In the genomic region with DNA sequence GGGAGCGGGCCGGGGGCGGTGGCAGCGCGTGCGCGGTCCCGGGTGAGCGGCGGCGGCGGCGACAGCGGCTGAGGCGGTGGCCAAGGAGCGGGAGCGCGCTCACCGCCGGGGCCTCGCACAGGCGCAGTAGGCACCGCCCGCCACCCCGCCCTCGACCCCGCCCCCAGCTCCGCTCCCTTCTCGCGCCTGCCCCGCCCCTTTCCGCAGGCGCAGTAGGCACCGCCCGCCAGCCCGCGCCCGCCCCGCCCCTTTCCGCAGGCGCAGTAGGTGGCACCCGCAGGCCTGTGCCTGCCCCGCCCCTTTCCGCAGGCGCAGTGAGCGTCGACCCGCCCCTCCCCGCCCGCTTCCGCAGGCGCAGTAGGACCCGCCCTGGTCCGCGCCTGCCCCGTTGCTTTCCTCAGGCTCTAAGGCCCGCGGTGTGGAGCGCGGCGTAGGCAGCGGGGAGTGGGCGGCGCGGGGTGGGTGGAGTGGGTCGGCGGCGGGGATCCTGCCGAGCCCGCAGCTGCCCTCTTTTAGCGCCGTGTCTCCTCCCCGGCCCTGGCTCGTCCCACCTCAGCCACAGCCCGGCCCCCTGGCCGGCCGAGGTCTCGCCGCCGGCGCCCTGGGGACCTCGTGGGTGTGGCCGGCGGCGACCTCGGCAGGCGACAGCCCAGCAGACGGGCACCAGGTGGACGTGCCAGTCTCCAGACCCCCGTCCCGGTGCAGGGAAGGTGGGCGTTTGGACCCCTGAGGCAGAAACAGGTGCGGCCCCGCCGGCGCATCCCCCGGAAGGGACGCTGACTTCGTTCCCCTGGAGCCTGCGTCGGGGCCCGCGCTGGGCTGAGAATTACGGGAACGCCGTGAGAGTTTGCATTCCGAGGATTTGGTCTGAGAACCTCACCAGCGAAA, we compare ENCODE assay signal across 8 cellular contexts. TPM values are rescaled to one million over a fixed set of nuclear protein-coding genes. Genes with fewer than 3 reads are reported as not detected.
A peak's percentile ranks its signal among the peaks of the same experiment; 100 is the strongest.
DNase-seq lines count a peak whose midpoint lies in the region; ATAC-seq and TF ChIP-seq lines count a peak whose summit lies in the region.

A gene with protein sequence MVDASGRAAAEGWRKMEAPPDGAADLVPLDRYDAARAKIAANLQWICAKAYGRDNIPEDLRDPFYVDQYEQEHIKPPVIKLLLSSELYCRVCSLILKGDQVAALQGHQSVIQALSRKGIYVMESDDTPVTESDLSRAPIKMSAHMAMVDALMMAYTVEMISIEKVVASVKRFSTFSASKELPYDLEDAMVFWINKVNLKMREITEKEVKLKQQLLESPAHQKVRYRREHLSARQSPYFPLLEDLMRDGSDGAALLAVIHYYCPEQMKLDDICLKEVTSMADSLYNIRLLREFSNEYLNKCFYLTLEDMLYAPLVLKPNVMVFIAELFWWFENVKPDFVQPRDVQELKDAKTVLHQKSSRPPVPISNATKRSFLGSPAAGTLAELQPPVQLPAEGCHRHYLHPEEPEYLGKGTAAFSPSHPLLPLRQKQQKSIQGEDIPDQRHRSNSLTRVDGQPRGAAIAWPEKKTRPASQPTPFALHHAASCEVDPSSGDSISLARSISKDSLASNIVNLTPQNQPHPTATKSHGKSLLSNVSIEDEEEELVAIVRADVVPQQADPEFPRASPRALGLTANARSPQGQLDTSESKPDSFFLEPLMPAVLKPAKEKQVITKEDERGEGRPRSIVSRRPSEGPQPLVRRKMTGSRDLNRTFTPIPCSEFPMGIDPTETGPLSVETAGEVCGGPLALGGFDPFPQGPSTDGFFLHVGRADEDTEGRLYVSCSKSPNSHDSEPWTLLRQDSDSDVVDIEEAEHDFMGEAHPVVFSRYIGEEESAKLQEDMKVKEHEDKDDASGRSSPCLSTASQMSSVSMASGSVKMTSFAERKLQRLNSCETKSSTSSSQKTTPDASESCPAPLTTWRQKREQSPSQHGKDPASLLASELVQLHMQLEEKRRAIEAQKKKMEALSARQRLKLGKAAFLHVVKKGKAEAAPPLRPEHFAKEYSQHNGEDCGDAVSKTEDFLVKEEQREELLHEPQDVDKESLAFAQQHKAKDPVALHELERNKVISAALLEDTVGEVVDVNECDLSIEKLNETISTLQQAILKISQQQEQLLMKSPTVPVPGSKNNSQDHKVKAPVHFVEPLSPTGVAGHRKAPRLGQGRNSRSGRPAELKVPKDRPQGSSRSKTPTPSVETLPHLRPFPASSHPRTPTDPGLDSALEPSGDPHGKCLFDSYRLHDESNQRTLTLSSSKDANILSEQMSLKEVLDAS (N-terminal part only) (minus strand): TSS at position 101 of the 888 bp plus-strand sequence. CDS start 387 bp downstream, outside the sequence.

- peak within 1 kb of the TSS; percentile 81 for H3K4me3 Mint-ChIP-seq in activated naive CD8-positive, alpha-beta T cell treated with anti-CD3 and anti-CD28 coated beads for 36 hours

- TF ChIP-seq CTCF in SU-DHL-6 (IDR thresholded peaks at IDR 0.05; ENCODE audit: insufficient read depth, low read length, poor library complexity, severe bottlenecking) (no peak), ovary (IDR thresholded peaks at IDR 0.05) (no peak), thoracic aorta (IDR thresholded peaks at IDR 0.05) (no peak)

- peaks cover 33% of the 10 kb centered on the region for H3K4me1 Mint-ChIP-seq in activated naive CD8-positive, alpha-beta T cell treated with anti-CD3 and anti-CD28 coated beads for 36 hours

- peaks cover 4% of the 10 kb centered on the region for H3K9me3 Mint-ChIP-seq in activated naive CD8-positive, alpha-beta T cell treated with anti-CD3 and anti-CD28 coated beads for 36 hours

- no peaks in the 10 kb centered on the region for H3K9me3 ChIP-seq in SU-DHL-6 (ENCODE audit: insufficient read depth, low read length)
- peaks cover 0 to 5% of the 10 kb centered on the region in 2 donors for H3K9me3 ChIP-seq in ovary
- H3K9me3 ChIP-seq in thoracic aorta, result no peaks in the 10 kb centered on the region

- DNase-seq in NCI-H128 (lab: John Stamatoyannopoulos, UW; ENCODE audit: unreplicated experiment), result peak; percentile 82
- peak; percentile 95 for DNase-seq in activated naive CD8-positive, alpha-beta T cell treated with anti-CD3 and anti-CD28 coated beads for 36 hours
- DNase-seq in head of caudate nucleus, result peak; percentile 55 to 95 (median 86)
- peak; percentile 92 to 97 (median 96) for DNase-seq in ovary
- peak; percentile 45 for DNase-seq in thoracic aorta (ENCODE audit: low spot score)

- H3K79me2 ChIP-seq in SU-DHL-6 (ENCODE audit: insufficient read depth, low read length), result peaks cover 59% of the 10 kb centered on the region

- H3K36me3 Mint-ChIP-seq in activated naive CD8-positive, alpha-beta T cell treated with anti-CD3 and anti-CD28 coated beads for 36 hours, result peaks cover 55% of the 10 kb centered on the region

- H3K27ac Mint-ChIP-seq in activated naive CD8-positive, alpha-beta T cell treated with anti-CD3 and anti-CD28 coated beads for 36 hours, result peak within 1 kb of the TSS; percentile 76

- no peaks in the 10 kb centered on the region for H3K27me3 ChIP-seq in SU-DHL-6 (ENCODE audit: low read length)
- H3K27me3 ChIP-seq in ovary, result no peaks in the 10 kb centered on the region
- H3K27me3 ChIP-seq in thoracic aorta (replicated peaks; ENCODE audit: insufficient read depth), result no peaks in the 10 kb centered on the region

- H3K27ac ChIP-seq in SU-DHL-6 (ENCODE audit: low read depth, low read length), result peak within 1 kb of the TSS; percentile 46; the same call in 1 of the 2 replicates
- H3K27ac ChIP-seq in ovary, result peak within 1 kb of the TSS; percentile 35 to 70
- H3K27ac ChIP-seq in thoracic aorta, result peak within 1 kb of the TSS; percentile 16 to 57

- peak within 1 kb of the TSS; percentile 93 for H3K4me2 ChIP-seq in SU-DHL-6 (ENCODE audit: low read depth, low read length, poor library complexity, severe bottlenecking)

- TF ChIP-seq POLR2A in GM10847 (IDR thresholded peaks at IDR 0.05; ENCODE audit: extremely low read depth, insufficient read length), result peak; percentile 61
- peak; percentile 20 for TF ChIP-seq POLR2A in ovary (IDR thresholded peaks at IDR 0.05)

- H3K4me1 ChIP-seq in ovary (ENCODE audit: insufficient read depth), result peaks cover 15% of the 10 kb centered on the region
- peaks cover 24 to 35% of the 10 kb centered on the region in 2 donors for H3K4me1 ChIP-seq in thoracic aorta (ENCODE audit: control insufficient read depth in 1 of 2, low read depth in 2 of 2)

- H3K36me3 ChIP-seq in SU-DHL-6 (ENCODE audit: low read length), result no peaks in the 10 kb centered on the region
- H3K36me3 ChIP-seq in ovary, result no peaks in the 10 kb centered on the region
- no peaks in the 10 kb centered on the region for H3K36me3 ChIP-seq in thoracic aorta

- H4K20me1 ChIP-seq in SU-DHL-6 (ENCODE audit: low read depth, low read length), result peaks cover 7% of the 10 kb centered on the region; the same call in 1 of the 2 replicates

- H2AFZ ChIP-seq in SU-DHL-6 (ENCODE audit: low read depth, low read length, severe bottlenecking), result peak within 1 kb of the TSS; percentile 72

- H3K4me3 ChIP-seq in SU-DHL-6 (ENCODE audit: insufficient read depth, low read length, poor library complexity, severe bottlenecking) (peak within 1 kb of the TSS; percentile 97), ovary (peak within 1 kb of the TSS; percentile 74), thoracic aorta (peak within 1 kb of the TSS; percentile 78)

- H3K9me2 ChIP-seq in SU-DHL-6 (replicated peaks; ENCODE audit: insufficient read depth, low read length), result no peaks in the 10 kb centered on the region

- intact Hi-C loops in head of caudate nucleus (cut with DNase I), result loop anchor here (2.0 kb wide), 1 partner anchor 43 kb away; no protein-coding TSS in a partner anchor
- intact Hi-C loops in ovary (cut with DNase I), result no loop called here

- peak within 1 kb of the TSS; percentile 84 for H3K9ac ChIP-seq in SU-DHL-6 (ENCODE audit: low read length)

- no peaks in the 10 kb centered on the region for H3K27me3 Mint-ChIP-seq in activated naive CD8-positive, alpha-beta T cell treated with anti-CD3 and anti-CD28 coated beads for 36 hours

- H3F3A ChIP-seq in SU-DHL-6 (ENCODE audit: insufficient read depth), result peaks cover 6% of the 10 kb centered on the region

- WGBS in ovary, 3 donors, result 0 to 1% (median 1%) methylated on average over 57 to 108 of the region's 108 CpGs

- ATAC-seq in HG02623 (IDR thresholded peaks at IDR 0.05; ENCODE audit: unreplicated experiment) (peak; percentile 84), thoracic aorta (ENCODE audit: insufficient number of reproducible peaks, low FRiP score, low read depth) (peak; percentile 81)

- TF ChIP-seq EP300 in ovary (IDR thresholded peaks at IDR 0.05), result no peak

RNA-seq across cellular contexts. Expression of the gene that starts here (rescaled TPM):
- 10 to 100 TPM; 19.9 to 21.8 TPM for total RNA-seq in activated naive CD8-positive, alpha-beta T cell treated with anti-CD3 and anti-CD28 coated beads for 36 hours
- total RNA-seq in ovary, result 10 to 100 TPM; 17.1 to 62.6 (median 44.3) TPM
- polyA plus RNA-seq in ovary, result 10 to 100 TPM in 1 of 2 donors, 1 to 10 TPM in 1; 9.4 to 11.7 TPM
- total RNA-seq in thoracic aorta, result 10 to 100 TPM; 19.1 to 20.2 TPM

Comparison
In these comparisons a context has a peak if more than half of its experiments do, and no peak if none do; other contexts are left out.
1. Peak in every context shown above with its lines: DNase-seq, ATAC-seq, H3K4me3 ChIP-seq and H3K27ac ChIP-seq.
2. DNase-seq: peak in every context shown above with its lines; median percentile 96 in ovary; 95 in activated naive CD8-positive, alpha-beta T cell treated with anti-CD3 and anti-CD28 coated beads for 36 hours; 86 in head of caudate nucleus; 82 in NCI-H128; 45 in thoracic aorta.